Comparison of ENCODE assay signal across 23 cellular contexts in genomic region chr9:114426046-114426948, GRCh38.
"Had no signal": no experiment of that assay in that cellular context is flagged by ENCODE, and none has a peak within 500 bp of the region (broad histone marks: within the 10 kb centered on the region; RNA-seq: fewer than 3 reads in every experiment).

No MANE protein-coding gene starts in this region.

- H3K9me3 ChIP-seq: ascending aorta, body of pancreas, SJSA1 had no signal

- H3K27me3 ChIP-seq: ascending aorta, body of pancreas, SJSA1 had no signal

- H3K4me1 ChIP-seq: ascending aorta, body of pancreas, SJSA1 had no signal

- H3K36me3 ChIP-seq: ascending aorta, SJSA1 had no signal

- H3K27ac ChIP-seq: ascending aorta, body of pancreas, RWPE1, SJSA1 had no signal

- ATAC-seq: activated T-cell treated with anti-CD3 and anti-CD28 coated beads, Interleukin-2, amount 50 U/mL, for 72 hours; body of pancreas; Panc1; WTC11 had no signal

- DNase-seq: activated CD4-positive, alpha-beta memory T cell treated with anti-CD3 and anti-CD28 coated beads, Interleukin-2, amount 10 ng/mL, durations not matched to agents 7 days and 5 days; activated CD4-positive, alpha-beta T cell treated with anti-CD3 and anti-CD28 coated beads, Interleukin-2, amount 50 U/mL, for 1 hour; activated CD8-positive, alpha-beta memory T cell treated with anti-CD3 and anti-CD28 coated beads, Interleukin-2, amount 50 U/mL, for 4 hours; activated naive CD4-positive, alpha-beta T cell treated with anti-CD3 and anti-CD28 coated beads, Interleukin-2, amount 50 U/mL, for 16 hours; activated T-cell treated with anti-CD3 and anti-CD28 coated beads, Interleukin-2, amount 50 U/mL, for 72 hours; amniotic stem cell; body of pancreas; Karpas-422; MM.1S; NCI-H1105; NCI-H1436; NCI-H1694 treated with DMSO at 0.1 percent for 48 hours; NCI-H2029 treated with DMSO at 0.1 percent for 48 hours; NCI-H345; NCI-H510A; NCI-H526 treated with DMSO at 0.1 percent for 48 hours; NCI-H82; Right ventricle myocardium superior had no signal

- H3K4me3 ChIP-seq: ascending aorta, body of pancreas, SJSA1 had no signal
